8 cellular contexts compared by ENCODE assay signal in the genomic region with DNA sequence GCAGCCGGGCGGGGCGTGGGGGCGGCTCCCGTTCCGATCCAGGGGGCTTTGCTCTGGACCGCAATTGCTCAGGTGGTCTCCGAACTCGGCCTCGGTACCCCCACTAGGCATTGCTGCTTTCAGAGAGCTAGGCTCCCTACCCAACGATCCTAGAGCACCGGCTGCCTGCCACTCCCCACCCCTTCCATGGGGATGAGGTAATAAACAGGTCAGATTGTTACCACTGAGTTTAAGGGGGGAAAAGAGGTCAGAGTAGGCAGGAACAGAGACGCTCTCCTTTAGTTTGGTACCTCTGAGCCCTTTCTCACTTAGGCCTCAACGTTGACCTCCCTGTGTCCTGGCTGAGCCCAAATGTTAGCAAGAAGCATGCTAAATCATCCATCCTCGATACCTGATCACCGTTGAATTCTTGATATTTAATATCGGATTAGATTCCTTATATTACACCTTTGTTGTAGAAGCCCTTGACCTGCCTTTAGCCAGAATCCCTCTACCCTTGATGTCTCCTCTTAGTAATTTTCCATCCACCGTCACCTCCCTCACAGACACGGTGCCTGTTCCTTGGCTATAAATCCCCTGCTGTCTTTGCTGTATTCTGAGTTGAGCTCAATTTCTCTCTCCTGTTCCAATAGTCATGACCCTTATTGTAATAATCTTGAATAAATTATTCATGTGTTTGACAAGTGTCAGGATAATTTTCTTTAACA. TPM values are rescaled to one million over a fixed set of nuclear protein-coding genes. Genes with fewer than 3 reads are reported as not detected.
DNase-seq lines count a peak whose midpoint lies in the region; ATAC-seq, FAIRE-seq and TF ChIP-seq lines count a peak whose summit lies in the region.

No MANE protein-coding gene starts in this region.

- peaks cover 37% of the 10 kb centered on the region for H3K79me2 ChIP-seq in smooth muscle cell (ENCODE audit: low read depth)

- H3K4me3 ChIP-seq in iPS-15b (ENCODE audit: low read depth, low read length) (peak overlapping the region; percentile 90), smooth muscle cell (peak overlapping the region; percentile 92)

- H3K27me3 ChIP-seq in iPS-15b (ENCODE audit: control insufficient read depth, insufficient read depth, low read length) (no peaks in the 10 kb centered on the region), smooth muscle cell (ENCODE audit: low read depth) (no peaks in the 10 kb centered on the region)

- no peak for FAIRE-seq in HTR-8/SVneo (lab: Jason Lieb, UNC)

- no peaks in the 10 kb centered on the region for H3K9me3 Mint-ChIP-seq in activated naive CD8-positive, alpha-beta T cell treated with anti-CD3 and anti-CD28 coated beads, Interleukin-2, amount 10 ng/mL, durations not matched to agents 7 days and 5 days

- peaks cover 50% of the 10 kb centered on the region for H3K4me1 Mint-ChIP-seq in activated naive CD8-positive, alpha-beta T cell treated with anti-CD3 and anti-CD28 coated beads, Interleukin-2, amount 10 ng/mL, durations not matched to agents 7 days and 5 days

- 15% methylated on average over 16 of the region's 19 CpGs for WGBS in smooth muscle cell (ENCODE audit: low lambda C conversion rate)

- H3K9me3 ChIP-seq in iPS-15b (ENCODE audit: control insufficient read depth, insufficient read depth, low read length) (no peaks in the 10 kb centered on the region), smooth muscle cell (replicated peaks; ENCODE audit: low read depth) (no peaks in the 10 kb centered on the region)

- H3K36me3 Mint-ChIP-seq in activated naive CD8-positive, alpha-beta T cell treated with anti-CD3 and anti-CD28 coated beads, Interleukin-2, amount 10 ng/mL, durations not matched to agents 7 days and 5 days, result peaks cover 16% of the 10 kb centered on the region

- H3K36me3 ChIP-seq in iPS-15b (ENCODE audit: control insufficient read depth, insufficient read depth, low read length) (peaks cover 3% of the 10 kb centered on the region), smooth muscle cell (ENCODE audit: low read depth) (no peaks in the 10 kb centered on the region)

- peak overlapping the region; percentile 93 for H3K4me2 ChIP-seq in smooth muscle cell

- no peaks in the 10 kb centered on the region for H3K27me3 Mint-ChIP-seq in activated naive CD8-positive, alpha-beta T cell treated with anti-CD3 and anti-CD28 coated beads, Interleukin-2, amount 10 ng/mL, durations not matched to agents 7 days and 5 days

- H3F3A ChIP-seq in smooth muscle cell (ENCODE audit: low read depth), result peaks cover 7% of the 10 kb centered on the region

- H3K27ac ChIP-seq in 22Rv1 (peak overlapping the region; percentile 87), smooth muscle cell (ENCODE audit: low read depth) (no peak overlapping the region)

- H4K20me1 ChIP-seq in smooth muscle cell (ENCODE audit: low read depth), result peaks cover 32% of the 10 kb centered on the region

- H3K4me1 ChIP-seq in iPS-15b (ENCODE audit: control insufficient read depth, insufficient read depth, low read length), result peaks cover 12% of the 10 kb centered on the region
- peaks cover 11% of the 10 kb centered on the region for H3K4me1 ChIP-seq in smooth muscle cell (ENCODE audit: low read depth)

- no peak for DNase-seq in activated naive CD8-positive, alpha-beta T cell treated with anti-CD3 and anti-CD28 coated beads, Interleukin-2, amount 10 ng/mL, durations not matched to agents 7 days and 5 days
- DNase-seq in smooth muscle cell (lab: John Stamatoyannopoulos, UW; ENCODE audit: unreplicated experiment) (no peak), EL (no peak), HTR-8/SVneo (ENCODE audit: insufficient read length, low spot score) (no peak)

- peak; percentile 1 for ATAC-seq in GM18873 (IDR thresholded peaks at IDR 0.05; ENCODE audit: low FRiP score, unreplicated experiment)
- ATAC-seq in HG03442 (IDR thresholded peaks at IDR 0.05; ENCODE audit: unreplicated experiment), result peak; percentile 9
- ATAC-seq in activated naive CD8-positive, alpha-beta T cell treated with anti-CD3 and anti-CD28 coated beads, Interleukin-2, amount 10 ng/mL, durations not matched to agents 7 days and 5 days (ENCODE audit: low read depth), result peak; percentile 6

- POLR2A ChIA-PET in activated naive CD8-positive, alpha-beta T cell treated with anti-CD3 and anti-CD28 coated beads, Interleukin-2, amount 10 ng/mL, durations not matched to agents 7 days and 5 days (lab: Charles Lee), result interaction anchor here (1.0 to 1.6 kb wide), 3 partner anchors 56 to 139 kb away, joined by 3 to 7 read pairs (median 6); no protein-coding TSS in a partner anchor

- TF ChIP-seq CTCF in 22Rv1 (IDR thresholded peaks at IDR 0.05) (no peak), smooth muscle cell (IDR thresholded peaks at IDR 0.05; ENCODE audit: borderline replicate concordance, insufficient read depth, poor library complexity, severe bottlenecking) (no peak)

- peak overlapping the region; percentile 1 for H3K9ac ChIP-seq in iPS-15b (ENCODE audit: low read depth, low read length)
- peak overlapping the region; percentile 71 for H3K9ac ChIP-seq in smooth muscle cell (ENCODE audit: low read depth)

- peak overlapping the region; percentile 88 for H3K27ac Mint-ChIP-seq in activated naive CD8-positive, alpha-beta T cell treated with anti-CD3 and anti-CD28 coated beads, Interleukin-2, amount 10 ng/mL, durations not matched to agents 7 days and 5 days

- peak overlapping the region; percentile 99 for H3K4me3 Mint-ChIP-seq in activated naive CD8-positive, alpha-beta T cell treated with anti-CD3 and anti-CD28 coated beads, Interleukin-2, amount 10 ng/mL, durations not matched to agents 7 days and 5 days

- H2AFZ ChIP-seq in smooth muscle cell (ENCODE audit: low read depth), result peak overlapping the region; percentile 96

RNA-seq across cellular contexts. Expression of a gene that starts 0.6 kb away (rescaled TPM):
- total RNA-seq in activated naive CD8-positive, alpha-beta T cell treated with anti-CD3 and anti-CD28 coated beads, Interleukin-2, amount 10 ng/mL, durations not matched to agents 7 days and 5 days, result 10 to 100 TPM; 25.9 to 27.8 TPM
- total RNA-seq in smooth muscle cell, result 76.1 and 108 TPM in 2 replicates
- polyA plus RNA-seq in smooth muscle cell, result 47.2 and 95.2 TPM in 2 replicates
